Comparison of ENCODE assay signal across 18 cellular contexts in genomic region chr16:59614466-59615240, GRCh38.
DNase-seq lines count a peak whose midpoint lies in the region; ATAC-seq lines count a peak whose summit lies in the region.
"Had no signal": no experiment of that assay in that cellular context is flagged by ENCODE, and none has a peak within 500 bp of the region (broad histone marks: within the 10 kb centered on the region; RNA-seq: fewer than 3 reads in every experiment).

No MANE protein-coding gene starts in this region.

- no peak overlapping the region for H3K27ac Mint-ChIP-seq in stimulated activated effector memory CD8-positive, alpha-beta T cell treated with anti-CD3 and anti-CD28 coated beads, Interleukin-12 subunit alpha, Interleukin-12 subunit beta, amount 100 ng/mL, for 72 hours
- H3K27ac Mint-ChIP-seq: B cell; CD4-positive, alpha-beta T cell; CD8-positive, alpha-beta T cell had no signal

- H3K4me3 Mint-ChIP-seq in stimulated activated effector memory CD8-positive, alpha-beta T cell treated with anti-CD3 and anti-CD28 coated beads, Interleukin-12 subunit alpha, Interleukin-12 subunit beta, amount 100 ng/mL, for 72 hours = no peak overlapping the region
- H3K4me3 Mint-ChIP-seq: B cell; CD4-positive, alpha-beta T cell; CD8-positive, alpha-beta T cell had no signal

- DNase-seq in SK-MEL-5 (ENCODE audit: low read depth, low spot score) (peak; percentile 98), mesendoderm (no peak), NCI-H1105 (lab: John Stamatoyannopoulos, UW) (no peak), H4 (ENCODE audit: low spot score) (no peak)
- DNase-seq in stimulated activated effector memory CD8-positive, alpha-beta T cell treated with anti-CD3 and anti-CD28 coated beads, Interleukin-12 subunit alpha, Interleukin-12 subunit beta, amount 100 ng/mL, for 72 hours (ENCODE audit: low spot score in 2 of 2) = no peak
- DNase-seq: AML-193; Caco-2; Calu3; CD4-positive, alpha-beta T cell; CD8-positive, alpha-beta T cell; DMS79 treated with DMSO at 0.1 percent for 48 hours; GF-D8 had no signal

- H3K23ac ChIP-seq in mesendoderm (ENCODE audit: low read length) = no peak overlapping the region

- H3K79me2 ChIP-seq in mesendoderm (ENCODE audit: control insufficient read depth, insufficient read depth, low read length) = no peaks in the 10 kb centered on the region

- H3K9me3 Mint-ChIP-seq in stimulated activated effector memory CD8-positive, alpha-beta T cell treated with anti-CD3 and anti-CD28 coated beads, Interleukin-12 subunit alpha, Interleukin-12 subunit beta, amount 100 ng/mL, for 72 hours = peaks cover 21% of the 10 kb centered on the region
- H3K9me3 Mint-ChIP-seq: CD4-positive, alpha-beta T cell; CD8-positive, alpha-beta T cell had no signal

- H2AK5ac ChIP-seq in mesendoderm (ENCODE audit: low read length) = no peak overlapping the region

- H3K4ac ChIP-seq in mesendoderm (ENCODE audit: low read depth, low read length) = no peak overlapping the region

- H4K8ac ChIP-seq in mesendoderm (ENCODE audit: low read depth, low read length) = no peak overlapping the region

- no peak overlapping the region for H3K4me2 ChIP-seq in mesendoderm (ENCODE audit: low read length)
- H3K4me2 ChIP-seq: A549; BLaER1 treated with 17β-estradiol and CSF1 and Interleukin-3, amounts not matched to agents 10 nM and 100 nM had no signal

- H3K18ac ChIP-seq in mesendoderm (ENCODE audit: low read length) = peak overlapping the region; percentile 95

- H3K4me1 ChIP-seq in HUES6 (ENCODE audit: control insufficient read depth, insufficient read depth, low read length) = peaks cover 36% of the 10 kb centered on the region
- peaks cover 2% of the 10 kb centered on the region for H3K4me1 ChIP-seq in mesendoderm (ENCODE audit: control insufficient read depth, low read depth, low read length)
- H3K4me1 ChIP-seq: A549, Caco-2 had no signal

- no peak overlapping the region for H4K5ac ChIP-seq in mesendoderm (ENCODE audit: low read length)

- WGBS in mesendoderm (ENCODE audit: extremely low coverage, insufficient coverage, low lambda C conversion rate) = no CpG with 5 or more reads among the region's 2 CpGs

- no peak overlapping the region for H3K4me3 ChIP-seq in HUES6 (ENCODE audit: low read depth, low read length)
- H3K4me3 ChIP-seq in mesendoderm (ENCODE audit: low read length) = no peak overlapping the region
- H3K4me3 ChIP-seq: A549; BLaER1 treated with 17β-estradiol and CSF1 and Interleukin-3, amounts not matched to agents 10 nM and 100 nM had no signal

- peak overlapping the region; percentile 20 for H2BK15ac ChIP-seq in mesendoderm (replicated peaks; ENCODE audit: low read depth)

- no peaks in the 10 kb centered on the region for H3K4me1 Mint-ChIP-seq in stimulated activated effector memory CD8-positive, alpha-beta T cell treated with anti-CD3 and anti-CD28 coated beads, Interleukin-12 subunit alpha, Interleukin-12 subunit beta, amount 100 ng/mL, for 72 hours
- H3K4me1 Mint-ChIP-seq: B cell had no signal

- H3K56ac ChIP-seq in mesendoderm (ENCODE audit: low read length) = peak overlapping the region; percentile 17

- in situ Hi-C loops in SK-MEL-5 (cut with HindIII; ENCODE audit: low pct_unique_long_range_greater_than_20kb, low sequenced_read_pairs) = no loop called here

- no peak overlapping the region for H3K9ac ChIP-seq in HUES6 (ENCODE audit: low read length)
- no peak overlapping the region for H3K9ac ChIP-seq in mesendoderm (ENCODE audit: low read length)
- H3K9ac ChIP-seq: BLaER1 treated with 17β-estradiol and CSF1 and Interleukin-3, amounts not matched to agents 10 nM and 100 nM had no signal

- H3K27ac ChIP-seq in HUES6 (ENCODE audit: low read depth, low read length) (peak overlapping the region; percentile 56; the same call in 1 of the 2 replicates), mesendoderm (ENCODE audit: low read depth, low read length) (no peak overlapping the region)
- H3K27ac ChIP-seq: 22Rv1; A549; BLaER1 treated with 17β-estradiol and CSF1 and Interleukin-3, amounts not matched to agents 10 nM and 100 nM; C4-2B had no signal

- H3K9me3 ChIP-seq in HUES6 (ENCODE audit: control insufficient read depth, insufficient read depth, low read depth, low read length) = peaks cover 6% of the 10 kb centered on the region; the same call in 1 of the 2 replicates
- H3K9me3 ChIP-seq: A549; BLaER1 treated with 17β-estradiol and CSF1 and Interleukin-3, amounts not matched to agents 10 nM and 100 nM; Caco-2 had no signal

- no peaks in the 10 kb centered on the region for H3K36me3 ChIP-seq in HUES6 (ENCODE audit: control insufficient read depth, insufficient read depth, low read length)
- no peaks in the 10 kb centered on the region for H3K36me3 ChIP-seq in mesendoderm (ENCODE audit: control insufficient read depth, insufficient read depth, low read length)
- H3K36me3 ChIP-seq: BLaER1 treated with 17β-estradiol and CSF1 and Interleukin-3, amounts not matched to agents 10 nM and 100 nM had no signal

- ATAC-seq in stimulated activated effector memory CD8-positive, alpha-beta T cell treated with anti-CD3 and anti-CD28 coated beads, Interleukin-12 subunit alpha, Interleukin-12 subunit beta, amount 100 ng/mL, for 72 hours = no peak
- ATAC-seq: A549; CD8-positive, alpha-beta T cell had no signal

- peak overlapping the region; percentile 1 for H2BK5ac ChIP-seq in mesendoderm (ENCODE audit: low read length)

- H2BK120ac ChIP-seq in mesendoderm (ENCODE audit: low read depth, low read length) = no peak overlapping the region

- H3K36me3 Mint-ChIP-seq in stimulated activated effector memory CD8-positive, alpha-beta T cell treated with anti-CD3 and anti-CD28 coated beads, Interleukin-12 subunit alpha, Interleukin-12 subunit beta, amount 100 ng/mL, for 72 hours = no peaks in the 10 kb centered on the region
- H3K36me3 Mint-ChIP-seq: CD8-positive, alpha-beta T cell had no signal

- no peaks in the 10 kb centered on the region for H3K79me1 ChIP-seq in mesendoderm (ENCODE audit: low read length)

- H3K27me3 ChIP-seq in HUES6 (ENCODE audit: control insufficient read depth, insufficient read depth, low read length) (peaks cover 25% of the 10 kb centered on the region; the same call in 1 of the 2 replicates), mesendoderm (ENCODE audit: insufficient read depth, low read length, poor library complexity) (no peaks in the 10 kb centered on the region)
- H3K27me3 ChIP-seq: BLaER1 treated with 17β-estradiol and CSF1 and Interleukin-3, amounts not matched to agents 10 nM and 100 nM had no signal
